2 cellular contexts compared by ENCODE assay signal in the genomic region with DNA sequence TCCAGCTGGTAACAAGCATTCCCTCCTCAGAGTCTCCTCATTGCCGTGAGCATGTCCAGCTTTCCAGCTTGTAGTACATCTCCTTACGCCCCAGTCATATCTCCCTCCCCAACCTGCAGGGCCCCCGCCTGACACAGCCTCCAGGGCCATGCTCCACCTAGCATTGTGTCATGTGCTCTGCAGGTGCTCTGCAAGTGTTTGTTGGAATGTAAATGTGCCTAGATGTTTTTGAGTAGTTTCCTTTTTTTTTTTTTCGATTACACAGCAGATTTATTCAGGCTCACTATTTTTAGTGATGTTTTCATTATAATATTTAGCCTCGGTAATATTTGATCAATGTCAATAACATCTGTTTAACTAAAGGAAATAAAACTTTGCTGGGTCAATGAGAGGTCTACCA.
TF ChIP-seq lines count a peak whose summit lies in the region.

No MANE protein-coding gene starts in this region.

TF ChIP-seq in HepG2, 621 proteins besides CTCF, POLR2A, EP300 and RAD21:
- TF ChIP-seq SAP130 (CRISPR knock-in tag; IDR thresholded peaks at IDR 0.05; ENCODE audit: low read depth) (no peak), MAFF (IDR thresholded peaks at IDR 0.05; ENCODE audit: low read depth, low read length) (peak; percentile 43), ZFX (CRISPR knock-in tag; IDR thresholded peaks at IDR 0.05; ENCODE audit: low read depth) (no peak), MAFK (conservative IDR thresholded peaks at IDR 0.05 in 1 of 2, IDR thresholded peaks at IDR 0.05 in 1 of 2; ENCODE audit: low read length in 2 of 2) (peak in 1 of 2 experiments; percentile 61; a peak in 3 of 4 replicates), ZNF670 (CRISPR knock-in tag; IDR thresholded peaks at IDR 0.05; ENCODE audit: borderline replicate concordance) (no peak)
- TF ChIP-seq, protein P1, sequence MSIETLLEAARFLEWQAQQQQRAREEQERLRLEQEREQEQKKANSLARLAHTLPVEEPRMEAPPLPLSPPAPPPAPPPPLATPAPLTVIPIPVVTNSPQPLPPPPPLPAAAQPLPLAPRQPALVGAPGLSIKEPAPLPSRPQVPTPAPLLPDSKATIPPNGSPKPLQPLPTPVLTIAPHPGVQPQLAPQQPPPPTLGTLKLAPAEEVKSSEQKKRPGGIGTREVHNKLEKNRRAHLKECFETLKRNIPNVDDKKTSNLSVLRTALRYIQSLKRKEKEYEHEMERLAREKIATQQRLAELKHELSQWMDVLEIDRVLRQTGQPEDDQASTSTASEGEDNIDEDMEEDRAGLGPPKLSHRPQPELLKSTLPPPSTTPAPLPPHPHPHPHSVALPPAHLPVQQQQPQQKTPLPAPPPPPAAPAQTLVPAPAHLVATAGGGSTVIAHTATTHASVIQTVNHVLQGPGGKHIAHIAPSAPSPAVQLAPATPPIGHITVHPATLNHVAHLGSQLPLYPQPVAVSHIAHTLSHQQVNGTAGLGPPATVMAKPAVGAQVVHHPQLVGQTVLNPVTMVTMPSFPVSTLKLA (IDR thresholded peaks at IDR 0.05): peak; percentile 26; the same call in 1 of the 2 replicates

TF ChIP-seq in H1, 55 proteins besides CTCF, POLR2A, EP300 and RAD21:
- 0 out of 2 replicates have a peak, but pooled peaks have one; percentile 8 for TF ChIP-seq MAFK (IDR thresholded peaks at IDR 0.05; ENCODE audit: low read depth, low read length)
- TF ChIP-seq HDAC6 (IDR thresholded peaks at IDR 0.05; ENCODE audit: low read depth, low read length): no peak
- TF ChIP-seq, protein P2, sequence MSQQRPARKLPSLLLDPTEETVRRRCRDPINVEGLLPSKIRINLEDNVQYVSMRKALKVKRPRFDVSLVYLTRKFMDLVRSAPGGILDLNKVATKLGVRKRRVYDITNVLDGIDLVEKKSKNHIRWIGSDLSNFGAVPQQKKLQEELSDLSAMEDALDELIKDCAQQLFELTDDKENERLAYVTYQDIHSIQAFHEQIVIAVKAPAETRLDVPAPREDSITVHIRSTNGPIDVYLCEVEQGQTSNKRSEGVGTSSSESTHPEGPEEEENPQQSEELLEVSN (IDR thresholded peaks at IDR 0.05): peak; percentile 65; the same call in 1 of the 2 replicates
- TF ChIP-seq, protein P3, sequence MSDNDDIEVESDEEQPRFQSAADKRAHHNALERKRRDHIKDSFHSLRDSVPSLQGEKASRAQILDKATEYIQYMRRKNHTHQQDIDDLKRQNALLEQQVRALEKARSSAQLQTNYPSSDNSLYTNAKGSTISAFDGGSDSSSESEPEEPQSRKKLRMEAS (IDR thresholded peaks at IDR 0.05): peak; percentile 79
- TF ChIP-seq, protein P4, sequence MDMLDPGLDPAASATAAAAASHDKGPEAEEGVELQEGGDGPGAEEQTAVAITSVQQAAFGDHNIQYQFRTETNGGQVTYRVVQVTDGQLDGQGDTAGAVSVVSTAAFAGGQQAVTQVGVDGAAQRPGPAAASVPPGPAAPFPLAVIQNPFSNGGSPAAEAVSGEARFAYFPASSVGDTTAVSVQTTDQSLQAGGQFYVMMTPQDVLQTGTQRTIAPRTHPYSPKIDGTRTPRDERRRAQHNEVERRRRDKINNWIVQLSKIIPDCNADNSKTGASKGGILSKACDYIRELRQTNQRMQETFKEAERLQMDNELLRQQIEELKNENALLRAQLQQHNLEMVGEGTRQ (IDR thresholded peaks at IDR 0.05; ENCODE audit: low read length): no peak
